ENCODE assay signal across 14 cellular contexts in genomic region chrX:129783176-129783776, GRCh38. TPM values are rescaled to one million over a fixed set of nuclear protein-coding genes. Genes with fewer than 3 reads are reported as not detected.
DNase-seq lines count a peak whose midpoint lies in the region; ATAC-seq, FAIRE-seq and TF ChIP-seq lines count a peak whose summit lies in the region.
"Had no signal": no experiment of that assay in that cellular context is flagged by ENCODE, and none has a peak within 500 bp of the region (broad histone marks: within the 10 kb centered on the region; RNA-seq: fewer than 3 reads in every experiment).

No MANE protein-coding gene starts in this region.

- CTCF ChIA-PET in activated CD8-positive, alpha-beta T cell treated with anti-CD3 and anti-CD28 coated beads for 36 hours (lab: Charles Lee): interaction anchor here (2.1 to 2.4 kb wide), 3 partner anchors 27 to 57 kb away, joined by 6 to 11 read pairs (median 7); no protein-coding TSS in a partner anchor

- no peak for DNase-seq in GM06990 (ENCODE audit: extremely low read depth, insufficient read length)
- peak; percentile 49 for DNase-seq in activated CD8-positive, alpha-beta T cell treated with anti-CD3 and anti-CD28 coated beads for 36 hours
- peak; percentile 32 for DNase-seq in kidney
- DNase-seq in brain microvascular endothelial cell: no peak
- no peak for DNase-seq in SK-N-DZ (ENCODE audit: low spot score)
- DNase-seq in nucleus accumbens (lab: John Stamatoyannopoulos, UW): no peak
- DNase-seq in caudate nucleus (lab: John Stamatoyannopoulos, UW): no peak
- DNase-seq: anterior cingulate cortex, foreskin keratinocyte, SK-N-SH had no signal

- no peak for ATAC-seq in activated CD8-positive, alpha-beta T cell treated with anti-CD3 and anti-CD28 coated beads for 36 hours
- ATAC-seq: foreskin keratinocyte had no signal

- in situ Hi-C loops in brain microvascular endothelial cell (cut with HindIII; ENCODE audit: low pct_ligation_motif_present, low sequenced_read_pairs): no loop called here

- peak overlapping the region; percentile 83 to 98 (median 93) for H3K4me2 ChIP-seq in BLaER1 treated with 17β-estradiol and CSF1 and Interleukin-3, amounts not matched to agents 10 nM and 100 nM
- H3K4me2 ChIP-seq: SK-N-SH had no signal

- H3K36me3 ChIP-seq in BLaER1 treated with 17β-estradiol and CSF1 and Interleukin-3, amounts not matched to agents 10 nM and 100 nM: peaks cover 27 to 57% (median 42%) of the 10 kb centered on the region in 11 experiments; a peak in 21 of 22 replicates
- H3K36me3 ChIP-seq in GM06990 (ENCODE audit: control insufficient read depth, insufficient read depth, low read length) (peaks cover 21% of the 10 kb centered on the region), kidney (ENCODE audit: control insufficient read depth in 1 of 2, insufficient read depth in 2 of 2, low read length in 2 of 2) (no peaks in the 10 kb centered on the region), brain microvascular endothelial cell (replicated peaks) (no peaks in the 10 kb centered on the region)

- H3K9ac ChIP-seq in BLaER1 treated with 17β-estradiol and CSF1 and Interleukin-3, amounts not matched to agents 10 nM and 100 nM: peak overlapping the region in 10 of 11 experiments; percentile 16 to 92 (median 78); a peak in 13 of 22 replicates
- H3K9ac ChIP-seq in kidney (ENCODE audit: low read length in 2 of 2): no peak overlapping the region
- H3K9ac ChIP-seq: SK-N-SH had no signal

- peaks cover 57 to 70% (median 67%) of the 10 kb centered on the region in 11 experiments; a peak in 21 of 22 replicates for H4K20me1 ChIP-seq in BLaER1 treated with 17β-estradiol and CSF1 and Interleukin-3, amounts not matched to agents 10 nM and 100 nM

- intact Hi-C loops in activated CD8-positive, alpha-beta T cell treated with anti-CD3 and anti-CD28 coated beads for 36 hours (cut with micrococcal nuclease): loop anchor here (5.0 to 10.0 kb wide), 2 partner anchors 36 to 122 kb away; partner anchors contain the start of gene UTP14A
- intact Hi-C loops in kidney (cut with DNase I): no loop called here

- H3K9me3 Mint-ChIP-seq in activated CD8-positive, alpha-beta T cell treated with anti-CD3 and anti-CD28 coated beads for 36 hours: no peaks in the 10 kb centered on the region

- peak overlapping the region in 10 of 11 experiments; percentile 20 to 93 (median 80); a peak in 16 of 22 replicates for H3K27ac ChIP-seq in BLaER1 treated with 17β-estradiol and CSF1 and Interleukin-3, amounts not matched to agents 10 nM and 100 nM
- H3K27ac ChIP-seq in kidney (ENCODE audit: low read depth in 2 of 2, low read length in 2 of 2) (no peak overlapping the region), brain microvascular endothelial cell (no peak overlapping the region), caudate nucleus (ENCODE audit: low read depth, low read length) (no peak overlapping the region)
- H3K27ac ChIP-seq: foreskin keratinocyte, HL-60 had no signal

- peaks cover 78% of the 10 kb centered on the region for H3K36me3 Mint-ChIP-seq in activated CD8-positive, alpha-beta T cell treated with anti-CD3 and anti-CD28 coated beads for 36 hours (ENCODE audit: low read depth)

- peaks cover 23 to 91% (median 65%) of the 10 kb centered on the region in 11 experiments for H3K27me3 ChIP-seq in BLaER1 treated with 17β-estradiol and CSF1 and Interleukin-3, amounts not matched to agents 10 nM and 100 nM
- H3K27me3 ChIP-seq in GM06990 (replicated peaks; ENCODE audit: control insufficient read depth, insufficient read depth, low read length) (no peaks in the 10 kb centered on the region), brain microvascular endothelial cell (replicated peaks) (no peaks in the 10 kb centered on the region)
- H3K27me3 ChIP-seq: foreskin keratinocyte had no signal

- no peak for TF ChIP-seq CTCF in GM06990 (IDR thresholded peaks at IDR 0.05; ENCODE audit: insufficient read depth, low read length, poor library complexity, severe bottlenecking)
- TF ChIP-seq CTCF in activated CD8-positive, alpha-beta T cell treated with anti-CD3 and anti-CD28 coated beads for 36 hours (IDR thresholded peaks at IDR 0.05): no peak
- no peak for TF ChIP-seq CTCF in kidney (IDR thresholded peaks at IDR 0.05; ENCODE audit: borderline replicate concordance, extremely low read depth, insufficient read depth)
- TF ChIP-seq CTCF in brain microvascular endothelial cell (IDR thresholded peaks at IDR 0.05; ENCODE audit: low read depth, low read length, missing control alignments): no peak

- FAIRE-seq in kidney (lab: Jason Lieb, UNC): no peak

- H3K4me1 ChIP-seq in BLaER1 treated with 17β-estradiol and CSF1 and Interleukin-3, amounts not matched to agents 10 nM and 100 nM: peaks cover 71 to 81% (median 78%) of the 10 kb centered on the region in 10 experiments
- no peaks in the 10 kb centered on the region for H3K4me1 ChIP-seq in kidney (ENCODE audit: control insufficient read depth in 1 of 2, insufficient read depth in 1 of 2, low read depth in 1 of 2, low read length in 2 of 2)
- H3K4me1 ChIP-seq: foreskin keratinocyte had no signal

- peak overlapping the region; percentile 83 for H3K4me3 Mint-ChIP-seq in activated CD8-positive, alpha-beta T cell treated with anti-CD3 and anti-CD28 coated beads for 36 hours

- POLR2A ChIA-PET in activated CD8-positive, alpha-beta T cell treated with anti-CD3 and anti-CD28 coated beads for 36 hours (lab: Charles Lee): interaction anchor here (0.9 to 5.6 kb wide), 5 partner anchors 11 to 24 kb away, joined by 4 to 56 read pairs (median 33); no protein-coding TSS in a partner anchor

- H3K27ac Mint-ChIP-seq in activated CD8-positive, alpha-beta T cell treated with anti-CD3 and anti-CD28 coated beads for 36 hours: peak overlapping the region; percentile 92

- no peaks in the 10 kb centered on the region for H3K27me3 Mint-ChIP-seq in activated CD8-positive, alpha-beta T cell treated with anti-CD3 and anti-CD28 coated beads for 36 hours

- H3K9me3 ChIP-seq in BLaER1 treated with 17β-estradiol and CSF1 and Interleukin-3, amounts not matched to agents 10 nM and 100 nM (replicated peaks in 1 of 11): peaks cover 0 to 6% (median 0%) of the 10 kb centered on the region in 11 experiments; a peak in 2 of 22 replicates
- H3K9me3 ChIP-seq in kidney (ENCODE audit: control insufficient read depth in 1 of 2, low read length in 2 of 2): no peaks in the 10 kb centered on the region
- H3K9me3 ChIP-seq: SK-N-SH had no signal

- H3K4me3 ChIP-seq in BLaER1 treated with 17β-estradiol and CSF1 and Interleukin-3, amounts not matched to agents 10 nM and 100 nM: peak overlapping the region; percentile 59 to 80 (median 72); a peak in 19 of 20 replicates
- H3K4me3 ChIP-seq in GM06990 (replicated peaks; ENCODE audit: low read depth, low read length): peak overlapping the region; percentile 71
- H3K4me3 ChIP-seq in kidney (ENCODE audit: low read length in 2 of 2): no peak overlapping the region
- H3K4me3 ChIP-seq in brain microvascular endothelial cell (ENCODE audit: low read depth, low read length): no peak overlapping the region

- H3K4me1 Mint-ChIP-seq in activated CD8-positive, alpha-beta T cell treated with anti-CD3 and anti-CD28 coated beads for 36 hours (ENCODE audit: low read depth): peaks cover 52% of the 10 kb centered on the region

RNA-seq across cellular contexts. Expression of gene SASH3, which starts 3.5 kb away (rescaled TPM):
- total RNA-seq in activated CD8-positive, alpha-beta T cell treated with anti-CD3 and anti-CD28 coated beads for 36 hours: 100 to 1,000 TPM; 117 to 123 TPM
- 18.3 TPM for total RNA-seq in kidney
- 1.9 TPM for polyA plus RNA-seq in kidney (ENCODE audit: insufficient read depth, low read depth, low replicate concordance)
- not detected in 2 replicates for polyA plus RNA-seq in SK-N-DZ (2014; cell fraction: cytosol; rRNA removed)
- not detected in 2 replicates for polyA plus RNA-seq in SK-N-DZ (2014; cell fraction: nucleus; rRNA removed)
- total RNA-seq: foreskin keratinocyte, MCF 10A, pulmonary artery endothelial cell had no signal
- polyA plus RNA-seq: foreskin keratinocyte, SK-N-SH had no signal

RNA-seq across cellular contexts. Expression of gene XPNPEP2, which starts 44.5 kb away (rescaled TPM):
- under 1 TPM; 0.16 to 0.38 TPM for total RNA-seq in activated CD8-positive, alpha-beta T cell treated with anti-CD3 and anti-CD28 coated beads for 36 hours
- total RNA-seq in kidney: 2.0 TPM
- polyA plus RNA-seq in kidney (ENCODE audit: insufficient read depth, low read depth, low replicate concordance): 78.6 TPM
- polyA plus RNA-seq in SK-N-DZ (2014; cell fraction: cytosol; rRNA removed): 0.02 and 1.1 TPM in 2 replicates
- polyA plus RNA-seq in SK-N-DZ (2014; cell fraction: nucleus; rRNA removed): not detected in 2 replicates
- total RNA-seq: foreskin keratinocyte, MCF 10A, pulmonary artery endothelial cell had no signal
- polyA plus RNA-seq: foreskin keratinocyte had no signal

Comparison
In these comparisons a context has a peak if more than half of its experiments do, and no peak if none do; other contexts are left out.
1. H3K27ac ChIP-seq: peak in BLaER1 treated with 17β-estradiol and CSF1 and Interleukin-3, amounts not matched to agents 10 nM and 100 nM (10 of 11); none in kidney (0 of 2), brain microvascular endothelial cell (single experiment) and caudate nucleus (single experiment).
2. H3K4me3 ChIP-seq: peak in BLaER1 treated with 17β-estradiol and CSF1 and Interleukin-3, amounts not matched to agents 10 nM and 100 nM (10 of 10) and GM06990 (single experiment); none in kidney (0 of 2) and brain microvascular endothelial cell (single experiment).
3. H3K9ac ChIP-seq: peak in BLaER1 treated with 17β-estradiol and CSF1 and Interleukin-3, amounts not matched to agents 10 nM and 100 nM (10 of 11); none in kidney (0 of 2).
4. DNase-seq: peak in activated CD8-positive, alpha-beta T cell treated with anti-CD3 and anti-CD28 coated beads for 36 hours (single experiment) and kidney (single experiment); none in GM06990 (single experiment), brain microvascular endothelial cell (single experiment), SK-N-DZ (single experiment), nucleus accumbens (0 of 56) and caudate nucleus (0 of 61).